Comparison of ENCODE assay signal across 13 cellular contexts in genomic region chr6:80438728-80439127, GRCh38.
DNase-seq lines count a peak whose midpoint lies in the region; ATAC-seq, FAIRE-seq and TF ChIP-seq lines count a peak whose summit lies in the region.
"Had no signal": no experiment of that assay in that cellular context is flagged by ENCODE, and none has a peak within 500 bp of the region (broad histone marks: within the 10 kb centered on the region; RNA-seq: fewer than 3 reads in every experiment).

No MANE protein-coding gene starts in this region.

- no peak for FAIRE-seq in urothelium cell line (lab: Jason Lieb, UNC)

- ATAC-seq in HG03460 (IDR thresholded peaks at IDR 0.05; ENCODE audit: unreplicated experiment) (no peak), HG03097 (IDR thresholded peaks at IDR 0.05; ENCODE audit: low FRiP score, unreplicated experiment) (no peak)
- ATAC-seq: natural killer cell treated with Interleukin-12 subunit alpha and Interleukin-12 subunit beta and Interleukin-15 and Interleukin-18, amount 100 ng/mL, for 72 hours had no signal

- TF ChIP-seq CTCF in foreskin fibroblast (IDR thresholded peaks at IDR 0.05; ENCODE audit: low read depth, low read length) = no peak

- H3K4me3 ChIP-seq in foreskin fibroblast (ENCODE audit: low read depth in 1 of 2, low read length in 2 of 2) = no peak overlapping the region
- H3K4me3 ChIP-seq: cardiac muscle cell, transverse colon had no signal

- DNase-seq in NCI-H748 (lab: John Stamatoyannopoulos, UW; ENCODE audit: unreplicated experiment) (peak; percentile 52), NCI-H748 treated with DMSO at 0.1 percent for 48 hours (lab: John Stamatoyannopoulos, UW) (no peak), SW 1271 (lab: John Stamatoyannopoulos, UW) (peak; percentile 55 to 89), foreskin fibroblast (peak; percentile 87 to 91), urothelium cell line (ENCODE audit: low spot score) (peak; percentile 32), NCI-H1048 (lab: John Stamatoyannopoulos, UW) (no peak)
- DNase-seq: hippocampal formation, NCI-H1417 treated with DMSO at 0.1 percent for 48 hours, transverse colon had no signal

Comparison
In these comparisons a context has a peak if more than half of its experiments do, and no peak if none do; other contexts are left out.
1. DNase-seq: peak in NCI-H748 (single experiment), SW 1271 (2 of 2), foreskin fibroblast (2 of 2) and urothelium cell line (single experiment); none in NCI-H748 treated with DMSO at 0.1 percent for 48 hours (single experiment) and NCI-H1048 (single experiment).